Comparison of ENCODE assay signal across 23 cellular contexts in the genomic region with DNA sequence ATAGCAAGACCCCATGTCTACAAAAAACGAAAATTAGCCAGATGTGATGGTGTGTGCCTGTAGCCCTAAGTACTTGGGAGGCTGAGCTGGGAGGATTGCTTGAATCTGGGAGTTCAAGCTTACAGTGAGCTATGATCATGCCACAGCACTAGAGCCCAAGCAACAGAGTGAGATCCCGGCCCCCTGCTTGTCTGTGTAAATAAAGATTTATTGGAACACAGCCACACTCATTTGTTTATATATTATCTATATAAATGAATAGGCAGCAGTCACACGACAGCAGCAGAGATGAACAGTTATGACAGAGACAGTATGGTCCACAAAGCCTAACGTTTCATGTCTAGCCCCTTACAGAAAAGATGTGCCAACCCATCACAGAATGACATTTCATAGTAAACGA. TPM values are rescaled to one million over a fixed set of nuclear protein-coding genes. Genes with fewer than 3 reads are reported as not detected.
"Had no signal": no experiment of that assay in that cellular context is flagged by ENCODE, and none has a peak within 500 bp of the region (broad histone marks: within the 10 kb centered on the region; RNA-seq: fewer than 3 reads in every experiment).

No MANE protein-coding gene starts in this region.

- H3K27ac Mint-ChIP-seq: dendritic cell treated with granulocyte-macrophage colony-stimulating factor and Interleukin-4, amounts not matched to agents 40 ng/mL and 50 ng/mL, for 4 days; nephron progenitor cell; stimulated activated naive CD8-positive, alpha-beta T cell treated with anti-CD3 and anti-CD28 coated beads, Interleukin-15, Interleukin-2, amounts not matched to agents 100 ng/mL and 50 ng/mL, for 24 hours had no signal

- H3K4me3 ChIP-seq: esophagus muscularis mucosa, gastrocnemius medialis, heart right ventricle, sigmoid colon, skin epidermis, tibial artery, upper lobe of left lung, uterus had no signal

- H3K4me1 ChIP-seq: esophagus muscularis mucosa, gastrocnemius medialis, heart right ventricle, sigmoid colon, tibial artery, uterus had no signal

- ATAC-seq: effector memory CD8-positive, alpha-beta T cell; gastrocnemius medialis; heart right ventricle; naive thymus-derived CD4-positive, alpha-beta T cell had no signal

- H3K36me3 ChIP-seq: uterus had no signal

- DNase-seq: effector memory CD8-positive, alpha-beta T cell; gastrocnemius medialis; heart right ventricle; hypothalamus; kidney glomerular epithelial cell; naive thymus-derived CD4-positive, alpha-beta T cell; nephron progenitor cell; sigmoid colon; tibial artery; uterus had no signal

- H3K27me3 ChIP-seq: gastrocnemius medialis, heart right ventricle, neutrophil, sigmoid colon, tibial artery, upper lobe of left lung, uterus had no signal

- H3K9me3 Mint-ChIP-seq: dendritic cell treated with granulocyte-macrophage colony-stimulating factor and Interleukin-4, amounts not matched to agents 40 ng/mL and 50 ng/mL, for 4 days; effector memory CD8-positive, alpha-beta T cell; naive thymus-derived CD4-positive, alpha-beta T cell; nephron progenitor cell; stimulated activated naive CD8-positive, alpha-beta T cell treated with anti-CD3 and anti-CD28 coated beads, Interleukin-15, Interleukin-2, amounts not matched to agents 100 ng/mL and 50 ng/mL, for 24 hours had no signal

- H3K27ac ChIP-seq: epithelial cell of prostate, esophagus muscularis mucosa, gastrocnemius medialis, heart right ventricle, neutrophil, sigmoid colon, skin epidermis, tibial artery, upper lobe of left lung, uterus had no signal

- H3K9me3 ChIP-seq: esophagus muscularis mucosa, gastrocnemius medialis, heart right ventricle, neutrophil, sigmoid colon, tibial artery, upper lobe of left lung, uterus had no signal

- H3K4me3 Mint-ChIP-seq: dendritic cell treated with granulocyte-macrophage colony-stimulating factor and Interleukin-4, amounts not matched to agents 40 ng/mL and 50 ng/mL, for 4 days; effector memory CD8-positive, alpha-beta T cell; naive thymus-derived CD4-positive, alpha-beta T cell; nephron progenitor cell; stimulated activated naive CD8-positive, alpha-beta T cell treated with anti-CD3 and anti-CD28 coated beads, Interleukin-15, Interleukin-2, amounts not matched to agents 100 ng/mL and 50 ng/mL, for 24 hours had no signal

- H3K27me3 Mint-ChIP-seq: dendritic cell treated with granulocyte-macrophage colony-stimulating factor and Interleukin-4, amounts not matched to agents 40 ng/mL and 50 ng/mL, for 4 days; effector memory CD8-positive, alpha-beta T cell; naive thymus-derived CD4-positive, alpha-beta T cell; stimulated activated naive CD8-positive, alpha-beta T cell treated with anti-CD3 and anti-CD28 coated beads, Interleukin-15, Interleukin-2, amounts not matched to agents 100 ng/mL and 50 ng/mL, for 24 hours had no signal

RNA-seq across cellular contexts. Expression of a gene that starts 20.9 kb away (rescaled TPM):
- total RNA-seq: esophagus muscularis mucosa, fibroblast of villous mesenchyme, gastrocnemius medialis, heart right ventricle, lung microvascular endothelial cell, mesenteric fat pad, mononuclear cell, osteocyte, pulmonary artery endothelial cell, sigmoid colon had no signal
- polyA plus RNA-seq: naive thymus-derived CD4-positive, alpha-beta T cell had no signal

RNA-seq across cellular contexts. Expression of a gene that starts 34.9 kb away (rescaled TPM):
- total RNA-seq: fibroblast of villous mesenchyme, gastrocnemius medialis, heart right ventricle, lung microvascular endothelial cell, mesenteric fat pad, osteocyte, pulmonary artery endothelial cell had no signal
- polyA plus RNA-seq: heart right ventricle had no signal
